ENCODE assay signal across 8 cellular contexts in the genomic region with DNA sequence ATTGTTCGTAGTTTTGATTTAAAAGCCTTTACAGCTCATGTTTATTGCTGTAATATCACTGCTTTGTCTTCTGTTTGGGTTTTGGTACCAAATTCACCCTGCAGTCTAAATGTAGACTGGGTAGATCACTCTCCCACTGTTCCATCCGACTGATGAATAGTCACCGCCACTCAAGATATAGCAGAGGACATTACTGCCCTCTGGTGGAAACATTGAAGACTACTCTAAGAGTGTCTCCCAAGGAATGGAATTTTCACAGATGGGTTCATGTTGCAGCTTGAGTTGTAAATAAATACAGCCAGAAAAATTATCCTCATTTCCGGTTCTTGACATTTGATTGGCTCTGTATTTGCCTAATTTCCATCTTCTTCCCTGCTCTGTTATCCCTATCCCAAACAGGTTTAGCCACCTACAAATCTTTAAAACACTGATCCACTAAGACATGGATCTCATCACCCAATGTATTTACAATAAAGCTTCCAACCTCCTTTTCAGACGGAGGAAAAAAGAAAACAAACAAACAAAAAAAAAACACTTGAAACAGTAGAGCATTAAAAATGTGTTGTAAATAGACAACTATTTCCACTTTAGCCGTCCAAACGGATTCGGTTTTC.
DNase-seq lines count a peak whose midpoint lies in the region; ATAC-seq and TF ChIP-seq lines count a peak whose summit lies in the region.

No MANE protein-coding gene starts in this region.

- no peak for DNase-seq in activated CD4-positive, CD25-positive, alpha-beta regulatory T cell treated with anti-CD3 and anti-CD28 coated beads, Interleukin-2, amount 50 U/mL, for 72 hours
- DNase-seq in NCI-H748 (lab: John Stamatoyannopoulos, UW; ENCODE audit: unreplicated experiment), result peak; percentile 63
- DNase-seq in inferior parietal cortex (ENCODE audit: extremely low spot score), result peak; percentile 89
- no peak for DNase-seq in stomach

- 18 to 26% (median 22%) methylated on average over 8 of the region's 8 CpGs for WGBS in stomach, 5 donors

- TF ChIP-seq POLR2A in stomach (IDR thresholded peaks at IDR 0.05), result no peak

- no peaks in the 10 kb centered on the region for H3K4me1 ChIP-seq in stomach

- peaks cover 3% of the 10 kb centered on the region for H3K27me3 Mint-ChIP-seq in brain

- intact Hi-C loops in stomach (cut with DNase I; ENCODE audit: low total_unique reads), result loop anchor here (10.0 kb wide), 1 partner anchor 779 kb away; no protein-coding TSS in a partner anchor

- no peak overlapping the region for H3K27ac ChIP-seq in stomach

- no peaks in the 10 kb centered on the region for H3K36me3 ChIP-seq in stomach

- no peaks in the 10 kb centered on the region for H3K9me3 ChIP-seq in stomach

- H3K4me3 ChIP-seq in stomach, result no peak overlapping the region

- H3K36me3 Mint-ChIP-seq in brain, result no peaks in the 10 kb centered on the region

- peak; percentile 53 to 60 for ATAC-seq in activated CD4-positive, CD25-positive, alpha-beta regulatory T cell treated with anti-CD3 and anti-CD28 coated beads, Interleukin-2, amount 50 U/mL, for 24 hours
- ATAC-seq in GM21423 (IDR thresholded peaks at IDR 0.05; ENCODE audit: unreplicated experiment), result peak; percentile 99
- ATAC-seq in HG03520 (IDR thresholded peaks at IDR 0.05; ENCODE audit: unreplicated experiment), result peak; percentile 96

- peaks cover 8% of the 10 kb centered on the region for H3K4me1 Mint-ChIP-seq in brain

- peak overlapping the region in 1 of 5 experiments; percentile 39 for H3K4me3 Mint-ChIP-seq in brain

- no peak for TF ChIP-seq EP300 in stomach (IDR thresholded peaks at IDR 0.05)

- no peak overlapping the region for H3K27ac Mint-ChIP-seq in brain

- H3K9me3 Mint-ChIP-seq in brain, result peaks cover 0 to 9% (median 1%) of the 10 kb centered on the region in 5 experiments

- TF ChIP-seq CTCF in brain (conservative IDR thresholded peaks at IDR 0.05), result peak; percentile 87
- peak in 5 of 7 experiments; percentile 50 to 65 (median 64) for TF ChIP-seq CTCF in stomach (IDR thresholded peaks at IDR 0.05)

- no peaks in the 10 kb centered on the region for H3K27me3 ChIP-seq in stomach

Comparison
In these comparisons a context has a peak if more than half of its experiments do, and no peak if none do; other contexts are left out.
1. DNase-seq: peak in NCI-H748 (single experiment) and inferior parietal cortex (single experiment); none in activated CD4-positive, CD25-positive, alpha-beta regulatory T cell treated with anti-CD3 and anti-CD28 coated beads, Interleukin-2, amount 50 U/mL, for 72 hours (single experiment) and stomach (single experiment).
2. Peak in every context shown above with its lines, with median percentiles within 50 percentile points of each other: ATAC-seq.